In genomic region chr10:121608669-121609190, GRCh38 we compare ENCODE assay signal across 8 cellular contexts.
DNase-seq lines count a peak whose midpoint lies in the region; ATAC-seq lines count a peak whose summit lies in the region.

No MANE protein-coding gene starts in this region.

- ATAC-seq in GM21390 (IDR thresholded peaks at IDR 0.05; ENCODE audit: unreplicated experiment) = peak; percentile 84
- ATAC-seq in HG03378 (IDR thresholded peaks at IDR 0.05; ENCODE audit: unreplicated experiment) = no peak

- peak overlapping the region; percentile 32 for H3K27ac ChIP-seq in angular gyrus (ENCODE audit: low read depth, low read length)

- DNase-seq in COLO668 (lab: John Stamatoyannopoulos, UW; ENCODE audit: unreplicated experiment) (peak; percentile 60), NAMALWA (ENCODE audit: low spot score) (peak; percentile 34), iPS-NIHi7 (ENCODE audit: extremely low spot score) (peak; percentile 83), DMS114 treated with DMSO at 0.1 percent for 48 hours (lab: John Stamatoyannopoulos, UW; ENCODE audit: unreplicated experiment) (no peak)
- peak; percentile 57 for DNase-seq in stimulated activated CD4-positive, alpha-beta T cell treated with anti-CD3 and anti-CD28 coated beads, Interleukin-15, amount 100 ng/mL, for 24 hours
